Comparison of ENCODE assay signal across 1 cellular context in genomic region chr15:58462547-58462946, GRCh38.
TF ChIP-seq lines count a peak whose summit lies in the region.

No MANE protein-coding gene starts in this region.

TF ChIP-seq in GM23338, 12 proteins besides CTCF, POLR2A, EP300 and RAD21 (continued from another document):
- TF ChIP-seq CREB1 (CRISPR knock-in tag; IDR thresholded peaks at IDR 0.05; ENCODE audit: low read depth) (no peak), POLR2AphosphoS5 (IDR thresholded peaks at IDR 0.05; ENCODE audit: low read depth) (no peak), ZNF114 (CRISPR knock-in tag; IDR thresholded peaks at IDR 0.05) (no peak), REST (IDR thresholded peaks at IDR 0.05; ENCODE audit: unreplicated experiment) (no peak), ZNF331 (CRISPR knock-in tag; IDR thresholded peaks at IDR 0.05; ENCODE audit: low read depth) (no peak), NANOG (IDR thresholded peaks at IDR 0.05; ENCODE audit: borderline replicate concordance) (no peak), EZH2 (IDR thresholded peaks at IDR 0.05; ENCODE audit: low read depth, unreplicated experiment) (no peak)
- TF ChIP-seq, protein P1, sequence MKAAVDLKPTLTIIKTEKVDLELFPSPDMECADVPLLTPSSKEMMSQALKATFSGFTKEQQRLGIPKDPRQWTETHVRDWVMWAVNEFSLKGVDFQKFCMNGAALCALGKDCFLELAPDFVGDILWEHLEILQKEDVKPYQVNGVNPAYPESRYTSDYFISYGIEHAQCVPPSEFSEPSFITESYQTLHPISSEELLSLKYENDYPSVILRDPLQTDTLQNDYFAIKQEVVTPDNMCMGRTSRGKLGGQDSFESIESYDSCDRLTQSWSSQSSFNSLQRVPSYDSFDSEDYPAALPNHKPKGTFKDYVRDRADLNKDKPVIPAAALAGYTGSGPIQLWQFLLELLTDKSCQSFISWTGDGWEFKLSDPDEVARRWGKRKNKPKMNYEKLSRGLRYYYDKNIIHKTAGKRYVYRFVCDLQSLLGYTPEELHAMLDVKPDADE (IDR thresholded peaks at IDR 0.05) = no peak
